Comparison of ENCODE assay signal across 1 cellular context in the genomic region with DNA sequence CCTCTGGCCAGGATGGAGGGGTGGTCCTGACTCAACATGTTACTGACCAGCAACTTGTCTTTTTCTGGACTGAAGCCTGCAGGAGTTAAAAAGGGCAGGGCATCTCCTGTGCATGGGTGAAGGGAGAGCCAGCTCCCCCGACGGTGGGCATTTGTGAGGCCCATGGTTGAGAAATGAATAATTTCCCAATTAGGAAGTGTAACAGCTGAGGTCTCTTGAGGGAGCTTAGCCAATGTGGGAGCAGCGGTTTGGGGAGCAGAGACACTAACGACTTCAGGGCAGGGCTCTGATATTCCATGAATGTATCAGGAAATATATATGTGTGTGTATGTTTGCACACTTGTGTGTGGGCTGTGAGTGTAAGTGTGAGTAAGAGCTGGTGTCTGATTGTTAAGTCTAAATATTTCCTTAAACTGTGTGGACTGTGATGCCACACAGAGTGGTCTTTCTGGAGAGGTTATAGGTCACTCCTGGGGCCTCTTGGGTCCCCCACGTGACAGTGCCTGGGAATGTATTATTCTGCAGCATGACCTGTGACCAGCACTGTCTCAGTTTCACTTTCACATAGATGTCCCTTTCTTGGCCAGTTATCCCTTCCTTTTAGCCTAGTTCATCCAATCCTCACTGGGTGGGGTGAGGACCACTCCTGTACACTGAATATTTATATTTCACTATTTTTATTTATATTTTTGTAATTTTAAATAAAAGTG.
A peak's percentile ranks its signal among the peaks of the same experiment; 100 is the strongest.
TF ChIP-seq lines count a peak whose summit lies in the region.

No MANE protein-coding gene starts in this region.

TF ChIP-seq in K562, 482 proteins besides CTCF, POLR2A, EP300 and RAD21 (continues in another document):
- no peak for TF ChIP-seq CSDE1 (IDR thresholded peaks at IDR 0.05)
- no peak for TF ChIP-seq CC2D1A (IDR thresholded peaks at IDR 0.05)
- TF ChIP-seq, protein P1, sequence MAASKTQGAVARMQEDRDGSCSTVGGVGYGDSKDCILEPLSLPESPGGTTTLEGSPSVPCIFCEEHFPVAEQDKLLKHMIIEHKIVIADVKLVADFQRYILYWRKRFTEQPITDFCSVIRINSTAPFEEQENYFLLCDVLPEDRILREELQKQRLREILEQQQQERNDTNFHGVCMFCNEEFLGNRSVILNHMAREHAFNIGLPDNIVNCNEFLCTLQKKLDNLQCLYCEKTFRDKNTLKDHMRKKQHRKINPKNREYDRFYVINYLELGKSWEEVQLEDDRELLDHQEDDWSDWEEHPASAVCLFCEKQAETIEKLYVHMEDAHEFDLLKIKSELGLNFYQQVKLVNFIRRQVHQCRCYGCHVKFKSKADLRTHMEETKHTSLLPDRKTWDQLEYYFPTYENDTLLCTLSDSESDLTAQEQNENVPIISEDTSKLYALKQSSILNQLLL (CRISPR knock-in tag; IDR thresholded peaks at IDR 0.05; ENCODE audit: borderline replicate concordance): no peak
- no peak for TF ChIP-seq HSF4 (CRISPR knock-in tag; IDR thresholded peaks at IDR 0.05; ENCODE audit: borderline replicate concordance)
- TF ChIP-seq YBX1 (IDR thresholded peaks at IDR 0.05): no peak
- no peak for TF ChIP-seq ZBTB12 (CRISPR knock-in tag; IDR thresholded peaks at IDR 0.05)
- no peak for TF ChIP-seq FOXA1 (IDR thresholded peaks at IDR 0.05; ENCODE audit: borderline replicate concordance)
- TF ChIP-seq, protein P2, sequence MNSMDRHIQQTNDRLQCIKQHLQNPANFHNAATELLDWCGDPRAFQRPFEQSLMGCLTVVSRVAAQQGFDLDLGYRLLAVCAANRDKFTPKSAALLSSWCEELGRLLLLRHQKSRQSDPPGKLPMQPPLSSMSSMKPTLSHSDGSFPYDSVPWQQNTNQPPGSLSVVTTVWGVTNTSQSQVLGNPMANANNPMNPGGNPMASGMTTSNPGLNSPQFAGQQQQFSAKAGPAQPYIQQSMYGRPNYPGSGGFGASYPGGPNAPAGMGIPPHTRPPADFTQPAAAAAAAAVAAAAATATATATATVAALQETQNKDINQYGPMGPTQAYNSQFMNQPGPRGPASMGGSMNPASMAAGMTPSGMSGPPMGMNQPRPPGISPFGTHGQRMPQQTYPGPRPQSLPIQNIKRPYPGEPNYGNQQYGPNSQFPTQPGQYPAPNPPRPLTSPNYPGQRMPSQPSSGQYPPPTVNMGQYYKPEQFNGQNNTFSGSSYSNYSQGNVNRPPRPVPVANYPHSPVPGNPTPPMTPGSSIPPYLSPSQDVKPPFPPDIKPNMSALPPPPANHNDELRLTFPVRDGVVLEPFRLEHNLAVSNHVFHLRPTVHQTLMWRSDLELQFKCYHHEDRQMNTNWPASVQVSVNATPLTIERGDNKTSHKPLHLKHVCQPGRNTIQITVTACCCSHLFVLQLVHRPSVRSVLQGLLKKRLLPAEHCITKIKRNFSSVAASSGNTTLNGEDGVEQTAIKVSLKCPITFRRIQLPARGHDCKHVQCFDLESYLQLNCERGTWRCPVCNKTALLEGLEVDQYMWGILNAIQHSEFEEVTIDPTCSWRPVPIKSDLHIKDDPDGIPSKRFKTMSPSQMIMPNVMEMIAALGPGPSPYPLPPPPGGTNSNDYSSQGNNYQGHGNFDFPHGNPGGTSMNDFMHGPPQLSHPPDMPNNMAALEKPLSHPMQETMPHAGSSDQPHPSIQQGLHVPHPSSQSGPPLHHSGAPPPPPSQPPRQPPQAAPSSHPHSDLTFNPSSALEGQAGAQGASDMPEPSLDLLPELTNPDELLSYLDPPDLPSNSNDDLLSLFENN (IDR thresholded peaks at IDR 0.05; ENCODE audit: low read depth in 2 of 2, low read length in 2 of 2): no peak
- no peak for TF ChIP-seq RBM17 (IDR thresholded peaks at IDR 0.05; ENCODE audit: borderline replicate concordance, low read depth, low read length)
- peak; percentile 87 for TF ChIP-seq NR2C1 (IDR thresholded peaks at IDR 0.05)
- peak; percentile 93 for TF ChIP-seq NR2C1 (tag; IDR thresholded peaks at IDR 0.05)
- no peak for TF ChIP-seq L3MBTL2 (IDR thresholded peaks at IDR 0.05)
- no peak for TF ChIP-seq CAMTA2 (CRISPR knock-in tag; conservative IDR thresholded peaks at IDR 0.05)
- TF ChIP-seq, protein P3, sequence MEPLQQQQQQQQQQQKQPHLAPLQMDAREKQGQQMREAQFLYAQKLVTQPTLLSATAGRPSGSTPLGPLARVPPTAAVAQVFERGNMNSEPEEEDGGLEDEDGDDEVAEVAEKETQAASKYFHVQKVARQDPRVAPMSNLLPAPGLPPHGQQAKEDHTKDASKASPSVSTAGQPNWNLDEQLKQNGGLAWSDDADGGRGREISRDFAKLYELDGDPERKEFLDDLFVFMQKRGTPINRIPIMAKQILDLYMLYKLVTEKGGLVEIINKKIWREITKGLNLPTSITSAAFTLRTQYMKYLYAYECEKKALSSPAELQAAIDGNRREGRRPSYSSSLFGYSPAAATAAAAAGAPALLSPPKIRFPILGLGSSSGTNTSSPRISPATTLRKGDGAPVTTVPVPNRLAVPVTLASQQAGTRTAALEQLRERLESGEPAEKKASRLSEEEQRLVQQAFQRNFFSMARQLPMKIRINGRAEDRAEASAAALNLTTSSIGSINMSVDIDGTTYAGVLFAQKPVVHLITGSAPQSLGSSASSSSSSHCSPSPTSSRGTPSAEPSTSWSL (CRISPR knock-in tag; IDR thresholded peaks at IDR 0.05; ENCODE audit: borderline replicate concordance): no peak
- TF ChIP-seq ZNF274 (IDR thresholded peaks at IDR 0.05; ENCODE audit: borderline replicate concordance, low read depth, low read length): no peak
- TF ChIP-seq RAD51 (IDR thresholded peaks at IDR 0.05; ENCODE audit: borderline replicate concordance, low read depth): peak; percentile 83
- no peak for TF ChIP-seq POLR2G (IDR thresholded peaks at IDR 0.05; ENCODE audit: low read depth, low read length)
- TF ChIP-seq NFIX (CRISPR knock-in tag; IDR thresholded peaks at IDR 0.05; ENCODE audit: low read depth): no peak
- TF ChIP-seq ZNF778 (CRISPR knock-in tag; IDR thresholded peaks at IDR 0.05): no peak
- no peak for TF ChIP-seq ETV6 (IDR thresholded peaks at IDR 0.05; ENCODE audit: borderline replicate concordance in 1 of 2, low read depth in 2 of 2, low read length in 1 of 2)
- no peak for TF ChIP-seq ETV6 (CRISPR knock-in tag; IDR thresholded peaks at IDR 0.05; ENCODE audit: borderline replicate concordance)
- TF ChIP-seq BHLHE40 (IDR thresholded peaks at IDR 0.05; ENCODE audit: low read length): peak; percentile 33; the same call in 1 of the 2 replicates
- TF ChIP-seq NR2C2 (CRISPR knock-in tag; IDR thresholded peaks at IDR 0.05): no peak
- peak; percentile 89 for TF ChIP-seq NR2C2 (tag; IDR thresholded peaks at IDR 0.05)
- TF ChIP-seq, protein P4, sequence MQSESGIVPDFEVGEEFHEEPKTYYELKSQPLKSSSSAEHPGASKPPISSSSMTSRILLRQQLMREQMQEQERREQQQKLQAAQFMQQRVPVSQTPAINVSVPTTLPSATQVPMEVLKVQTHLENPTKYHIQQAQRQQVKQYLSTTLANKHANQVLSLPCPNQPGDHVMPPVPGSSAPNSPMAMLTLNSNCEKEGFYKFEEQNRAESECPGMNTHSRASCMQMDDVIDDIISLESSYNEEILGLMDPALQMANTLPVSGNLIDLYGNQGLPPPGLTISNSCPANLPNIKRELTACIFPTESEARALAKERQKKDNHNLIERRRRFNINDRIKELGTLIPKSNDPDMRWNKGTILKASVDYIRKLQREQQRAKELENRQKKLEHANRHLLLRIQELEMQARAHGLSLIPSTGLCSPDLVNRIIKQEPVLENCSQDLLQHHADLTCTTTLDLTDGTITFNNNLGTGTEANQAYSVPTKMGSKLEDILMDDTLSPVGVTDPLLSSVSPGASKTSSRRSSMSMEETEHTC (IDR thresholded peaks at IDR 0.05): no peak
- TF ChIP-seq, protein P5, sequence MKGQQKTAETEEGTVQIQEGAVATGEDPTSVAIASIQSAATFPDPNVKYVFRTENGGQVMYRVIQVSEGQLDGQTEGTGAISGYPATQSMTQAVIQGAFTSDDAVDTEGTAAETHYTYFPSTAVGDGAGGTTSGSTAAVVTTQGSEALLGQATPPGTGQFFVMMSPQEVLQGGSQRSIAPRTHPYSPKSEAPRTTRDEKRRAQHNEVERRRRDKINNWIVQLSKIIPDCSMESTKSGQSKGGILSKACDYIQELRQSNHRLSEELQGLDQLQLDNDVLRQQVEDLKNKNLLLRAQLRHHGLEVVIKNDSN (CRISPR knock-in tag; IDR thresholded peaks at IDR 0.05): peak; percentile 82
- TF ChIP-seq ZNF592 (IDR thresholded peaks at IDR 0.05): no peak
- TF ChIP-seq ZNF146 (CRISPR knock-in tag; IDR thresholded peaks at IDR 0.05; ENCODE audit: unreplicated experiment): no peak
- TF ChIP-seq KLF6 (CRISPR knock-in tag; IDR thresholded peaks at IDR 0.05; ENCODE audit: borderline replicate concordance): no peak
- no peak for TF ChIP-seq XRCC3 (IDR thresholded peaks at IDR 0.05)
- no peak for TF ChIP-seq KLF10 (CRISPR knock-in tag; IDR thresholded peaks at IDR 0.05)
- TF ChIP-seq, protein P6, sequence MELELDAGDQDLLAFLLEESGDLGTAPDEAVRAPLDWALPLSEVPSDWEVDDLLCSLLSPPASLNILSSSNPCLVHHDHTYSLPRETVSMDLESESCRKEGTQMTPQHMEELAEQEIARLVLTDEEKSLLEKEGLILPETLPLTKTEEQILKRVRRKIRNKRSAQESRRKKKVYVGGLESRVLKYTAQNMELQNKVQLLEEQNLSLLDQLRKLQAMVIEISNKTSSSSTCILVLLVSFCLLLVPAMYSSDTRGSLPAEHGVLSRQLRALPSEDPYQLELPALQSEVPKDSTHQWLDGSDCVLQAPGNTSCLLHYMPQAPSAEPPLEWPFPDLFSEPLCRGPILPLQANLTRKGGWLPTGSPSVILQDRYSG (tag; conservative IDR thresholded peaks at IDR 0.05; ENCODE audit: low read depth): 0 out of 2 replicates have a peak, but pooled peaks have one; percentile 60
- no peak for TF ChIP-seq TSC22D4 (tag; IDR thresholded peaks at IDR 0.05)
- no peak for TF ChIP-seq BMI1 (IDR thresholded peaks at IDR 0.05; ENCODE audit: low read length)
- TF ChIP-seq MTA1 (IDR thresholded peaks at IDR 0.05; ENCODE audit: borderline replicate concordance): no peak
- no peak for TF ChIP-seq ZSCAN32 (CRISPR knock-in tag; IDR thresholded peaks at IDR 0.05)
- TF ChIP-seq AFF4 (CRISPR knock-in tag; IDR thresholded peaks at IDR 0.05): no peak
- TF ChIP-seq CXXC5 (CRISPR knock-in tag; IDR thresholded peaks at IDR 0.05): no peak
- TF ChIP-seq SNRNP70 (optimal IDR thresholded peaks at IDR 0.05; ENCODE audit: low read depth, low read length): no peak
- no peak for TF ChIP-seq FOS (IDR thresholded peaks at IDR 0.05; ENCODE audit: extremely low read depth, insufficient read length)
- no peak for TF ChIP-seq ZNF316 (IDR thresholded peaks at IDR 0.05)
- TF ChIP-seq ETV5 (CRISPR knock-in tag; IDR thresholded peaks at IDR 0.05; ENCODE audit: low read depth): no peak
